8 cellular contexts compared by ENCODE assay signal in the genomic region with DNA sequence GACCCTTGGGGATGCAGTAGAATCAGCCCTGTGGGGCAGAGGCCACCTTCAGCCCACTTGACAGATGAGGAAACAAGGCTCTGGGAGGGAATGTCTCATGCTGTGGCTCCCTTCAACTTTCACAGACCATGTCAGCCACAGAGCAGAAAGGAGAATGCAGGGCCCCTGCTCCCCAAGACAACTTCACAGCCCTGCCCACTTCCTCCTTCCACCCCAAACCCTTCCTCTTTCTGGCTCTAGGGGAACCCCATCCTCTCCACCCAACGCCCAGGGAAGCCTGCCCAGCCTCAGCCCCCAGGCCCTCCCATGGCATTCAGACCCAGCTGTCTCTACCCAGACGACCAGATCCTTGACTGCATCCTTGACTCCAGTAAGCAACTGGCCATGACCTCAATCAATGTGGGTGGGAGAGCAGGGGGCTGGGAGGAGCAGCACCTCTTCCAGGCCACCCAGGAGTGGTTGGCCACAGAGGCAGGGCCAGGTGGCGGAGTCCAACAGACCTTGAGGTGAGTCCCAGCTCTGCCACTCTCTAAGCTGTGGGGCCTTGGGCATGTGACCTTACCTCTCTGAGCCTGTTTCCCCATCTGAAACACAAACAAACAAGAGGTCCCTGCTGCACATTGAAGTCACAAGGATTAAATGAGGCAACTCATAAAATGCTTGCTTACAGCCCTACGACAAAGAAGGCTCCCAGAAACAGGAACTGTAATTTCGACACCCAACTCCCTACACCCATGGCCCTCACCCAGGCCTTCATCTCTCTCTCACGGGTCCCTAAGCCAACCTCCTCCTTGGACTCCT. TPM values are rescaled to one million over a fixed set of nuclear protein-coding genes. Genes with fewer than 3 reads are reported as not detected.
DNase-seq lines count a peak whose midpoint lies in the region; ATAC-seq lines count a peak whose summit lies in the region.

No MANE protein-coding gene starts in this region.

- H3K27ac ChIP-seq in mesenchymal stem cell (ENCODE audit: low read length, poor library complexity, severe bottlenecking), result no peak overlapping the region

- H4K8ac ChIP-seq in mesenchymal stem cell (ENCODE audit: low read length), result no peak overlapping the region

- no peak overlapping the region for H3K14ac ChIP-seq in mesenchymal stem cell (ENCODE audit: low read length in 2 of 2)

- ATAC-seq in HG03378 (IDR thresholded peaks at IDR 0.05; ENCODE audit: unreplicated experiment) (peak; percentile 45), memory B cell (ENCODE audit: low read depth) (peak; percentile 80), GM21528 (IDR thresholded peaks at IDR 0.05; ENCODE audit: low FRiP score, unreplicated experiment) (no peak)
- ATAC-seq in activated T-cell treated with anti-CD3 and anti-CD28 coated beads, Interleukin-2, amount 50 U/mL, for 4 hours, result peak; percentile 31 to 45

- no peak overlapping the region for H3K4me3 ChIP-seq in mesenchymal stem cell (ENCODE audit: insufficient read depth in 1 of 2, low read depth in 1 of 2, low read length in 2 of 2)

- H3K23ac ChIP-seq in mesenchymal stem cell (ENCODE audit: low read length in 2 of 2), result no peak overlapping the region

- H3K79me1 ChIP-seq in mesenchymal stem cell (replicated peaks; ENCODE audit: low read length, poor library complexity, severe bottlenecking), result peaks cover 57% of the 10 kb centered on the region

- no peak overlapping the region for H2BK120ac ChIP-seq in mesenchymal stem cell (ENCODE audit: low read depth, low read length)

- no peak overlapping the region for H3K9ac ChIP-seq in mesenchymal stem cell (ENCODE audit: low read length)

- H2AK5ac ChIP-seq in mesenchymal stem cell (ENCODE audit: low read length, severe bottlenecking), result no peak overlapping the region

- peak overlapping the region; percentile 57 for H3K4me3 Mint-ChIP-seq in activated T-cell treated with anti-CD3 and anti-CD28 coated beads, Interleukin-2, amount 50 U/mL, for 4 hours
- H3K4me3 Mint-ChIP-seq in memory B cell, result peak overlapping the region; percentile 67

- no peaks in the 10 kb centered on the region for H3K27me3 Mint-ChIP-seq in activated T-cell treated with anti-CD3 and anti-CD28 coated beads, Interleukin-2, amount 50 U/mL, for 4 hours (ENCODE audit: low read depth)
- H3K27me3 Mint-ChIP-seq in memory B cell, result no peaks in the 10 kb centered on the region

- H3K36me3 ChIP-seq in mesenchymal stem cell (ENCODE audit: control insufficient read depth in 1 of 2, insufficient read depth in 2 of 2, low read depth in 1 of 2, low read length in 2 of 2), result peaks cover 83 to 86% of the 10 kb centered on the region in 2 experiments

- H2BK5ac ChIP-seq in mesenchymal stem cell (ENCODE audit: low read depth, low read length, poor library complexity, severe bottlenecking), result no peak overlapping the region

- no peak overlapping the region for H2BK15ac ChIP-seq in mesenchymal stem cell (ENCODE audit: low read depth, poor library complexity, severe bottlenecking)

- H3K27ac Mint-ChIP-seq in memory B cell, result peak overlapping the region; percentile 91

- peak; percentile 50 for DNase-seq in GDM1 (lab: John Stamatoyannopoulos, UW)
- DNase-seq in activated T-cell treated with anti-CD3 and anti-CD28 coated beads, Interleukin-2, amount 50 U/mL, for 4 hours, result no peak
- DNase-seq in memory B cell (ENCODE audit: low spot score in 2 of 2), result peak; percentile 66 to 79
- DNase-seq in middle frontal gyrus (ENCODE audit: extremely low spot score, low spot score), result no peak
- DNase-seq in NCI-H1436 (lab: John Stamatoyannopoulos, UW), result no peak
- no peak for DNase-seq in mesenchymal stem cell

- H3K9me3 Mint-ChIP-seq in activated T-cell treated with anti-CD3 and anti-CD28 coated beads, Interleukin-2, amount 50 U/mL, for 4 hours, result no peaks in the 10 kb centered on the region
- no peaks in the 10 kb centered on the region for H3K9me3 Mint-ChIP-seq in memory B cell

- H3K4me2 ChIP-seq in mesenchymal stem cell (ENCODE audit: low read length, poor library complexity, severe bottlenecking), result no peak overlapping the region

- H3K36me3 Mint-ChIP-seq in activated T-cell treated with anti-CD3 and anti-CD28 coated beads, Interleukin-2, amount 50 U/mL, for 4 hours (ENCODE audit: insufficient read depth), result peaks cover 43% of the 10 kb centered on the region
- H3K36me3 Mint-ChIP-seq in memory B cell, result peaks cover 27% of the 10 kb centered on the region

- H2BK12ac ChIP-seq in mesenchymal stem cell (ENCODE audit: low read length in 2 of 2), result no peak overlapping the region

- H3K4me1 Mint-ChIP-seq in activated T-cell treated with anti-CD3 and anti-CD28 coated beads, Interleukin-2, amount 50 U/mL, for 4 hours (ENCODE audit: low read depth), result peaks cover 92% of the 10 kb centered on the region
- H3K4me1 Mint-ChIP-seq in memory B cell, result peaks cover 73% of the 10 kb centered on the region

- no peaks in the 10 kb centered on the region for H3K9me3 ChIP-seq in mesenchymal stem cell (ENCODE audit: control insufficient read depth, low read length)

- 92% methylated on average over 5 of the region's 6 CpGs for WGBS in mesenchymal stem cell

- H3K18ac ChIP-seq in mesenchymal stem cell (ENCODE audit: low read depth in 1 of 2, low read length in 2 of 2), result no peak overlapping the region

- no peak overlapping the region for H2AFZ ChIP-seq in mesenchymal stem cell (ENCODE audit: low read depth, low read length)

- H4K91ac ChIP-seq in mesenchymal stem cell (ENCODE audit: low read length), result no peak overlapping the region

- no peak overlapping the region for H3K4ac ChIP-seq in mesenchymal stem cell (ENCODE audit: low read depth in 1 of 2, low read length in 2 of 2)

- H3K27me3 ChIP-seq in mesenchymal stem cell (ENCODE audit: control insufficient read depth in 1 of 2, insufficient read depth in 1 of 2, low read length in 2 of 2), result no peaks in the 10 kb centered on the region

- peaks cover 17% of the 10 kb centered on the region for H3K4me1 ChIP-seq in mesenchymal stem cell (ENCODE audit: control insufficient read depth, insufficient read depth, low read depth, low read length)

RNA-seq across cellular contexts. Expression of gene DEDD2, which starts 15.8 kb away (rescaled TPM):
- 10 to 100 TPM; 25.2 to 29.1 (median 28.1) TPM for total RNA-seq in activated T-cell treated with anti-CD3 and anti-CD28 coated beads, Interleukin-2, amount 50 U/mL, for 4 hours
- polyA plus RNA-seq in mesenchymal stem cell (2013, experiment 1 of 2), result 17.2 TPM
- 17.0 TPM for polyA plus RNA-seq in mesenchymal stem cell (2013, experiment 2 of 2)

RNA-seq across cellular contexts. Expression of gene ZNF526, which starts 18.4 kb away (rescaled TPM):
- total RNA-seq in activated T-cell treated with anti-CD3 and anti-CD28 coated beads, Interleukin-2, amount 50 U/mL, for 4 hours, result 10 to 100 TPM; 17.2 to 19.4 (median 18.7) TPM
- polyA plus RNA-seq in mesenchymal stem cell (2013, experiment 1 of 2), result 6.4 TPM
- polyA plus RNA-seq in mesenchymal stem cell (2013, experiment 2 of 2), result 6.4 TPM

RNA-seq across cellular contexts. Expression of gene GSK3A, which starts 40.7 kb away (rescaled TPM):
- total RNA-seq in activated T-cell treated with anti-CD3 and anti-CD28 coated beads, Interleukin-2, amount 50 U/mL, for 4 hours, result 10 to 100 TPM; 51.9 to 56.4 (median 55.2) TPM
- polyA plus RNA-seq in mesenchymal stem cell (2013, experiment 1 of 2), result 60.9 TPM
- polyA plus RNA-seq in mesenchymal stem cell (2013, experiment 2 of 2), result 57.5 TPM

RNA-seq across cellular contexts. Expression of gene ERF, which starts 53.2 kb away (rescaled TPM):
- total RNA-seq in activated T-cell treated with anti-CD3 and anti-CD28 coated beads, Interleukin-2, amount 50 U/mL, for 4 hours, result 10 to 100 TPM; 86.2 to 95.4 (median 89.1) TPM
- polyA plus RNA-seq in mesenchymal stem cell (2013, experiment 1 of 2), result 57.9 TPM
- 59.6 TPM for polyA plus RNA-seq in mesenchymal stem cell (2013, experiment 2 of 2)

Comparison
In these comparisons a context has a peak if more than half of its experiments do, and no peak if none do; other contexts are left out.
1. DNase-seq: peak in GDM1 (single experiment) and memory B cell (2 of 2); none in activated T-cell treated with anti-CD3 and anti-CD28 coated beads, Interleukin-2, amount 50 U/mL, for 4 hours (single experiment), middle frontal gyrus (single experiment), NCI-H1436 (single experiment) and mesenchymal stem cell (single experiment).